Comparison of ENCODE assay signal across 24 cellular contexts in genomic region chr20:2978519-2978918, GRCh38.
A peak's percentile ranks its signal among the peaks of the same experiment; 100 is the strongest.
DNase-seq lines count a peak whose midpoint lies in the region; ATAC-seq and TF ChIP-seq lines count a peak whose summit lies in the region.
"Had no signal": no experiment of that assay in that cellular context is flagged by ENCODE, and none has a peak within 500 bp of the region (broad histone marks: within the 10 kb centered on the region; RNA-seq: fewer than 3 reads in every experiment).

No MANE protein-coding gene starts in this region.

- TF ChIP-seq POLR2A in vagina (IDR thresholded peaks at IDR 0.05), result no peak

- peak overlapping the region; percentile 45 for H3K4me2 ChIP-seq in KMS-11
- H3K4me2 ChIP-seq: GM23338 had no signal

- H3K27ac ChIP-seq in CD4-positive, CD25-positive, alpha-beta regulatory T cell (ENCODE audit: insufficient read depth, low read length, poor library complexity, severe bottlenecking), result no peak overlapping the region
- H3K27ac ChIP-seq in KMS-11 (no peak overlapping the region), vagina (no peak overlapping the region)
- H3K27ac ChIP-seq: Peyer's patch, SJSA1 had no signal

- intact Hi-C loops in activated T-helper 2 cell treated with anti-CD3 and anti-CD28 coated beads, Interferon-gamma antibody, Interleukin-2, Interleukin-4, amounts not matched to agents 10 μg/mL and 5 μg/mL and 100 μg/mL, durations not matched to agents 14 hours and 24 hours and 36 hours (cut with micrococcal nuclease), result no loop called here
- intact Hi-C loops in vagina (cut with DNase I), result no loop called here

- no peak for DNase-seq in activated T-cell treated with anti-CD3 and anti-CD28 coated beads, Interleukin-2, amount 50 U/mL, for 24 hours
- no peak for DNase-seq in activated T-cell treated with anti-CD3 and anti-CD28 coated beads, Interleukin-2, amount 50 U/mL, for 48 hours
- DNase-seq in CD4-positive, CD25-positive, alpha-beta regulatory T cell, result no peak
- no peak for DNase-seq in activated T-helper 2 cell treated with anti-CD3 and anti-CD28 coated beads, Interferon-gamma antibody, Interleukin-2, Interleukin-4, amounts not matched to agents 10 μg/mL and 5 μg/mL and 100 μg/mL, durations not matched to agents 14 hours and 24 hours and 36 hours (ENCODE audit: low spot score)
- DNase-seq in vagina (ENCODE audit: extremely low spot score in 2 of 2), result no peak
- DNase-seq: BE2C; Caco-2; CD4-positive, alpha-beta memory T cell; DMS 273 treated with DMSO at 0.1 percent for 48 hours; DND-41; KBM-7; NCI-H1105; NCI-H146; NCI-H2029; NCI-H226; NCI-H524; NCI-H774; Peyer's patch had no signal

- no peaks in the 10 kb centered on the region for H3K79me2 ChIP-seq in KMS-11 (ENCODE audit: insufficient read depth, low read depth)

- H3K27ac Mint-ChIP-seq in activated T-cell treated with anti-CD3 and anti-CD28 coated beads, Interleukin-2, amount 50 U/mL, for 24 hours, result peak overlapping the region; percentile 15
- H3K27ac Mint-ChIP-seq in CD4-positive, CD25-positive, alpha-beta regulatory T cell, result peak overlapping the region in 2 of 3 donors; percentile 61 to 63
- peak overlapping the region; percentile 7 for H3K27ac Mint-ChIP-seq in activated T-helper 2 cell treated with anti-CD3 and anti-CD28 coated beads, Interferon-gamma antibody, Interleukin-2, Interleukin-4, amounts not matched to agents 10 μg/mL and 5 μg/mL and 100 μg/mL, durations not matched to agents 14 hours and 24 hours and 36 hours
- H3K27ac Mint-ChIP-seq: GM23338 had no signal

- peaks cover 39% of the 10 kb centered on the region for H3K36me3 Mint-ChIP-seq in activated T-cell treated with anti-CD3 and anti-CD28 coated beads, Interleukin-2, amount 50 U/mL, for 24 hours (ENCODE audit: low read depth)
- H3K36me3 Mint-ChIP-seq in CD4-positive, CD25-positive, alpha-beta regulatory T cell, result peaks cover 12% of the 10 kb centered on the region
- peaks cover 45% of the 10 kb centered on the region for H3K36me3 Mint-ChIP-seq in activated T-helper 2 cell treated with anti-CD3 and anti-CD28 coated beads, Interferon-gamma antibody, Interleukin-2, Interleukin-4, amounts not matched to agents 10 μg/mL and 5 μg/mL and 100 μg/mL, durations not matched to agents 14 hours and 24 hours and 36 hours (ENCODE audit: low read depth)

- H4K20me1 ChIP-seq in KMS-11 (ENCODE audit: insufficient read depth), result no peaks in the 10 kb centered on the region

- H3K9me3 ChIP-seq in CD4-positive, CD25-positive, alpha-beta regulatory T cell (ENCODE audit: control insufficient read depth in 2 of 2, low read length in 2 of 2), result no peaks in the 10 kb centered on the region
- H3K9me3 ChIP-seq in vagina, result no peaks in the 10 kb centered on the region
- H3K9me3 ChIP-seq: BE2C, Caco-2, HAP-1, Peyer's patch, SJSA1 had no signal

- H2AFZ ChIP-seq in KMS-11 (ENCODE audit: low read depth), result no peak overlapping the region
- H2AFZ ChIP-seq: GM23338 had no signal

- H3K9ac ChIP-seq in KMS-11, result no peak overlapping the region

- ATAC-seq in CD4-positive, CD25-positive, alpha-beta regulatory T cell (ENCODE audit: low read depth in 2 of 2), result no peak
- no peak for ATAC-seq in HG02938 (IDR thresholded peaks at IDR 0.05; ENCODE audit: unreplicated experiment)
- no peak for ATAC-seq in HG02852 (IDR thresholded peaks at IDR 0.05; ENCODE audit: unreplicated experiment)
- ATAC-seq: GM23338 had no signal

- H3K27me3 ChIP-seq in CD4-positive, CD25-positive, alpha-beta regulatory T cell (ENCODE audit: control insufficient read depth, insufficient read depth, low read length), result no peaks in the 10 kb centered on the region
- H3K27me3 ChIP-seq in KMS-11 (ENCODE audit: insufficient read depth, low read depth) (no peaks in the 10 kb centered on the region), vagina (no peaks in the 10 kb centered on the region)
- H3K27me3 ChIP-seq: BE2C, Peyer's patch, SJSA1 had no signal

- no peaks in the 10 kb centered on the region for H3K27me3 Mint-ChIP-seq in activated T-cell treated with anti-CD3 and anti-CD28 coated beads, Interleukin-2, amount 50 U/mL, for 24 hours
- H3K27me3 Mint-ChIP-seq in CD4-positive, CD25-positive, alpha-beta regulatory T cell, result no peaks in the 10 kb centered on the region
- H3K27me3 Mint-ChIP-seq in activated T-helper 2 cell treated with anti-CD3 and anti-CD28 coated beads, Interferon-gamma antibody, Interleukin-2, Interleukin-4, amounts not matched to agents 10 μg/mL and 5 μg/mL and 100 μg/mL, durations not matched to agents 14 hours and 24 hours and 36 hours (ENCODE audit: low read depth), result no peaks in the 10 kb centered on the region
- H3K27me3 Mint-ChIP-seq: CD4-positive, alpha-beta memory T cell had no signal

- H3K36me3 ChIP-seq in CD4-positive, CD25-positive, alpha-beta regulatory T cell (ENCODE audit: control insufficient read depth, insufficient read depth, low read length), result peaks cover 6% of the 10 kb centered on the region
- H3K36me3 ChIP-seq in KMS-11 (ENCODE audit: insufficient read depth) (no peaks in the 10 kb centered on the region), vagina (no peaks in the 10 kb centered on the region)
- H3K36me3 ChIP-seq: BE2C, HAP-1, Peyer's patch, SJSA1 had no signal

- no peak for TF ChIP-seq CTCF in KMS-11 (conservative IDR thresholded peaks at IDR 0.05; ENCODE audit: low read depth, low read length)
- no peak for TF ChIP-seq CTCF in vagina (IDR thresholded peaks at IDR 0.05)

- H3K4me1 ChIP-seq in CD4-positive, CD25-positive, alpha-beta regulatory T cell (ENCODE audit: control insufficient read depth, insufficient read depth, low read length, poor library complexity, severe bottlenecking), result peaks cover 8% of the 10 kb centered on the region
- peaks cover 35% of the 10 kb centered on the region for H3K4me1 ChIP-seq in KMS-11 (ENCODE audit: low read depth, poor library complexity, severe bottlenecking)
- H3K4me1 ChIP-seq in vagina, result no peaks in the 10 kb centered on the region
- H3K4me1 ChIP-seq: BE2C, Peyer's patch, SJSA1 had no signal

- H3K4me3 ChIP-seq in CD4-positive, CD25-positive, alpha-beta regulatory T cell (ENCODE audit: low read depth, low read length), result no peak overlapping the region
- no peak overlapping the region for H3K4me3 ChIP-seq in KMS-11 (IDR thresholded peaks at IDR 0.05; ENCODE audit: insufficient read depth, low read depth, low read length)
- H3K4me3 ChIP-seq in vagina, result no peak overlapping the region
- H3K4me3 ChIP-seq: GM23338, HAP-1, Peyer's patch, SJSA1 had no signal

- no peaks in the 10 kb centered on the region for H3K9me3 Mint-ChIP-seq in activated T-cell treated with anti-CD3 and anti-CD28 coated beads, Interleukin-2, amount 50 U/mL, for 24 hours
- H3K9me3 Mint-ChIP-seq in CD4-positive, CD25-positive, alpha-beta regulatory T cell, result no peaks in the 10 kb centered on the region
- H3K9me3 Mint-ChIP-seq in activated T-helper 2 cell treated with anti-CD3 and anti-CD28 coated beads, Interferon-gamma antibody, Interleukin-2, Interleukin-4, amounts not matched to agents 10 μg/mL and 5 μg/mL and 100 μg/mL, durations not matched to agents 14 hours and 24 hours and 36 hours, result no peaks in the 10 kb centered on the region
- H3K9me3 Mint-ChIP-seq: CD4-positive, alpha-beta memory T cell; GM23338 had no signal

- H3K4me3 Mint-ChIP-seq in activated T-cell treated with anti-CD3 and anti-CD28 coated beads, Interleukin-2, amount 50 U/mL, for 24 hours, result no peak overlapping the region
- no peak overlapping the region for H3K4me3 Mint-ChIP-seq in CD4-positive, CD25-positive, alpha-beta regulatory T cell
- H3K4me3 Mint-ChIP-seq in activated T-helper 2 cell treated with anti-CD3 and anti-CD28 coated beads, Interferon-gamma antibody, Interleukin-2, Interleukin-4, amounts not matched to agents 10 μg/mL and 5 μg/mL and 100 μg/mL, durations not matched to agents 14 hours and 24 hours and 36 hours (ENCODE audit: low read depth), result no peak overlapping the region
- H3K4me3 Mint-ChIP-seq: CD4-positive, alpha-beta memory T cell; GM23338 had no signal

- H3K4me1 Mint-ChIP-seq in activated T-cell treated with anti-CD3 and anti-CD28 coated beads, Interleukin-2, amount 50 U/mL, for 24 hours (ENCODE audit: low read depth), result peaks cover 30% of the 10 kb centered on the region
- H3K4me1 Mint-ChIP-seq in CD4-positive, CD25-positive, alpha-beta regulatory T cell, result peaks cover 12 to 31% (median 16%) of the 10 kb centered on the region in 4 donors
- peaks cover 30% of the 10 kb centered on the region for H3K4me1 Mint-ChIP-seq in activated T-helper 2 cell treated with anti-CD3 and anti-CD28 coated beads, Interferon-gamma antibody, Interleukin-2, Interleukin-4, amounts not matched to agents 10 μg/mL and 5 μg/mL and 100 μg/mL, durations not matched to agents 14 hours and 24 hours and 36 hours (ENCODE audit: low read depth)

Comparison
In these comparisons a context has a peak if more than half of its experiments do, and no peak if none do; other contexts are left out.
1. H3K27ac Mint-ChIP-seq: peak in every context shown above with its lines; median percentile 62 in CD4-positive, CD25-positive, alpha-beta regulatory T cell; 15 in activated T-cell treated with anti-CD3 and anti-CD28 coated beads, Interleukin-2, amount 50 U/mL, for 24 hours; 7 in activated T-helper 2 cell treated with anti-CD3 and anti-CD28 coated beads, Interferon-gamma antibody, Interleukin-2, Interleukin-4, amounts not matched to agents 10 μg/mL and 5 μg/mL and 100 μg/mL, durations not matched to agents 14 hours and 24 hours and 36 hours.